1 cellular context compared by ENCODE assay signal in the genomic region with DNA sequence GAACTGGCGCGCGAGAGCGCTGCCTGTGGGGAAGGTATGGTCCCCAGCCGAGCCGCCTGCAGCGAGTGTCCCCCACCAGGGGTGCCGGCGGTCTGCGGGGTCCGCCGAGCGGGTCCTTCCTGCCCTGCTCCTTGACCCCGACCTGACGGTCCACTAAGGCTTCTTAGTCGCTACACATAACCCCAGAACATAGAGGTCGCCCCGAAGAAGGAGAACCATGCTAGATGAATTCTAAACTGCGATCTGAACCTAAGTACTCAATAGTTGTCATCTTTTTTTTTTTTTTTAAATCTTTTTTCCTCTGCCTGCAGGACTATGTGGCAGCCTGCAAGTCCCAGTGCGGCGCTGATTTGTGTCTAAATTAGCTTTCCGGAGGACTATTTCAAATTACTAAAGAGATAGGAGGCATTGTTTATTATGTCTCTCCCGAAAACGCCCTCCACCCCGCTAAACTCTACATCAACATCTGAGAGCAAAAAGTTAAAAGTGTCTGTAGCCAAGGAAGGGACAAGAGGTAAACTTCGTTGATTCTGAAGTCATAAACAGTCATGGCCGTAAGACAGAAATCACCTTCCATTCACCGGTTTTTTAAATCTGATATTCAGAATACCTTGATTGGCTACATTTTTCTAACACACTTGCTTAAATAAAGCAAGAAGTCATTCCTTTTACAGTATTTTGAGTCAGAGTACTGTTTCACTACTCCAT.
TF ChIP-seq lines count a peak whose summit lies in the region.

No MANE protein-coding gene starts in this region.

TF ChIP-seq in HepG2, 621 proteins besides CTCF, POLR2A, EP300 and RAD21 (continued from another document):
- TF ChIP-seq, protein P1, sequence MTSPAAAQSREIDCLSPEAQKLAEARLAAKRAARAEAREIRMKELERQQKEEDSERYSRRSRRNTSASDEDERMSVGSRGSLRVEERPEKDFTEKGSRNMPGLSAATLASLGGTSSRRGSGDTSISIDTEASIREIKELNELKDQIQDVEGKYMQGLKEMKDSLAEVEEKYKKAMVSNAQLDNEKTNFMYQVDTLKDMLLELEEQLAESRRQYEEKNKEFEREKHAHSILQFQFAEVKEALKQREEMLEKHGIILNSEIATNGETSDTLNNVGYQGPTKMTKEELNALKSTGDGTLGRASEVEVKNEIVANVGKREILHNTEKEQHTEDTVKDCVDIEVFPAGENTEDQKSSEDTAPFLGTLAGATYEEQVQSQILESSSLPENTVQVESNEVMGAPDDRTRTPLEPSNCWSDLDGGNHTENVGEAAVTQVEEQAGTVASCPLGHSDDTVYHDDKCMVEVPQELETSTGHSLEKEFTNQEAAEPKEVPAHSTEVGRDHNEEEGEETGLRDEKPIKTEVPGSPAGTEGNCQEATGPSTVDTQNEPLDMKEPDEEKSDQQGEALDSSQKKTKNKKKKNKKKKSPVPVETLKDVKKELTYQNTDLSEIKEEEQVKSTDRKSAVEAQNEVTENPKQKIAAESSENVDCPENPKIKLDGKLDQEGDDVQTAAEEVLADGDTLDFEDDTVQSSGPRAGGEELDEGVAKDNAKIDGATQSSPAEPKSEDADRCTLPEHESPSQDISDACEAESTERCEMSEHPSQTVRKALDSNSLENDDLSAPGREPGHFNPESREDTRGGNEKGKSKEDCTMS (CRISPR knock-in tag; conservative IDR thresholded peaks at IDR 0.05) = no peak
- no peak for TF ChIP-seq IRX3 (CRISPR knock-in tag; IDR thresholded peaks at IDR 0.05; ENCODE audit: borderline replicate concordance, low read depth)
- no peak for TF ChIP-seq ZNF350 (CRISPR knock-in tag; IDR thresholded peaks at IDR 0.05; ENCODE audit: borderline replicate concordance, low read depth)
- TF ChIP-seq HMGA1 (CRISPR knock-in tag; conservative IDR thresholded peaks at IDR 0.05) = no peak
- TF ChIP-seq, protein P2, sequence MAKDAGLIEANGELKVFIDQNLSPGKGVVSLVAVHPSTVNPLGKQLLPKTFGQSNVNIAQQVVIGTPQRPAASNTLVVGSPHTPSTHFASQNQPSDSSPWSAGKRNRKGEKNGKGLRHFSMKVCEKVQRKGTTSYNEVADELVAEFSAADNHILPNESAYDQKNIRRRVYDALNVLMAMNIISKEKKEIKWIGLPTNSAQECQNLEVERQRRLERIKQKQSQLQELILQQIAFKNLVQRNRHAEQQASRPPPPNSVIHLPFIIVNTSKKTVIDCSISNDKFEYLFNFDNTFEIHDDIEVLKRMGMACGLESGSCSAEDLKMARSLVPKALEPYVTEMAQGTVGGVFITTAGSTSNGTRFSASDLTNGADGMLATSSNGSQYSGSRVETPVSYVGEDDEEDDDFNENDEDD (CRISPR knock-in tag; IDR thresholded peaks at IDR 0.05; ENCODE audit: borderline replicate concordance) = no peak
- no peak for TF ChIP-seq ZZZ3 (CRISPR knock-in tag; IDR thresholded peaks at IDR 0.05; ENCODE audit: borderline replicate concordance)
- TF ChIP-seq MTF2 (CRISPR knock-in tag; IDR thresholded peaks at IDR 0.05; ENCODE audit: borderline replicate concordance) = peak; percentile 5; the same call in 1 of the 2 replicates
- TF ChIP-seq NBN (conservative IDR thresholded peaks at IDR 0.05) = no peak
- TF ChIP-seq, protein P3, sequence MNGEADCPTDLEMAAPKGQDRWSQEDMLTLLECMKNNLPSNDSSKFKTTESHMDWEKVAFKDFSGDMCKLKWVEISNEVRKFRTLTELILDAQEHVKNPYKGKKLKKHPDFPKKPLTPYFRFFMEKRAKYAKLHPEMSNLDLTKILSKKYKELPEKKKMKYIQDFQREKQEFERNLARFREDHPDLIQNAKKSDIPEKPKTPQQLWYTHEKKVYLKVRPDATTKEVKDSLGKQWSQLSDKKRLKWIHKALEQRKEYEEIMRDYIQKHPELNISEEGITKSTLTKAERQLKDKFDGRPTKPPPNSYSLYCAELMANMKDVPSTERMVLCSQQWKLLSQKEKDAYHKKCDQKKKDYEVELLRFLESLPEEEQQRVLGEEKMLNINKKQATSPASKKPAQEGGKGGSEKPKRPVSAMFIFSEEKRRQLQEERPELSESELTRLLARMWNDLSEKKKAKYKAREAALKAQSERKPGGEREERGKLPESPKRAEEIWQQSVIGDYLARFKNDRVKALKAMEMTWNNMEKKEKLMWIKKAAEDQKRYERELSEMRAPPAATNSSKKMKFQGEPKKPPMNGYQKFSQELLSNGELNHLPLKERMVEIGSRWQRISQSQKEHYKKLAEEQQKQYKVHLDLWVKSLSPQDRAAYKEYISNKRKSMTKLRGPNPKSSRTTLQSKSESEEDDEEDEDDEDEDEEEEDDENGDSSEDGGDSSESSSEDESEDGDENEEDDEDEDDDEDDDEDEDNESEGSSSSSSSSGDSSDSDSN (CRISPR knock-in tag; IDR thresholded peaks at IDR 0.05) = no peak; the same call in 1 of the 2 replicates
- peak; percentile 56; the same call in 1 of the 2 replicates for TF ChIP-seq GABPB1 (CRISPR knock-in tag; IDR thresholded peaks at IDR 0.05)
- TF ChIP-seq, protein P4, sequence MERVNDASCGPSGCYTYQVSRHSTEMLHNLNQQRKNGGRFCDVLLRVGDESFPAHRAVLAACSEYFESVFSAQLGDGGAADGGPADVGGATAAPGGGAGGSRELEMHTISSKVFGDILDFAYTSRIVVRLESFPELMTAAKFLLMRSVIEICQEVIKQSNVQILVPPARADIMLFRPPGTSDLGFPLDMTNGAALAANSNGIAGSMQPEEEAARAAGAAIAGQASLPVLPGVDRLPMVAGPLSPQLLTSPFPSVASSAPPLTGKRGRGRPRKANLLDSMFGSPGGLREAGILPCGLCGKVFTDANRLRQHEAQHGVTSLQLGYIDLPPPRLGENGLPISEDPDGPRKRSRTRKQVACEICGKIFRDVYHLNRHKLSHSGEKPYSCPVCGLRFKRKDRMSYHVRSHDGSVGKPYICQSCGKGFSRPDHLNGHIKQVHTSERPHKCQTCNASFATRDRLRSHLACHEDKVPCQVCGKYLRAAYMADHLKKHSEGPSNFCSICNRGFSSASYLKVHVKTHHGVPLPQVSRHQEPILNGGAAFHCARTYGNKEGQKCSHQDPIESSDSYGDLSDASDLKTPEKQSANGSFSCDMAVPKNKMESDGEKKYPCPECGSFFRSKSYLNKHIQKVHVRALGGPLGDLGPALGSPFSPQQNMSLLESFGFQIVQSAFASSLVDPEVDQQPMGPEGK (CRISPR knock-in tag; IDR thresholded peaks at IDR 0.05) = no peak
- TF ChIP-seq RFXANK (CRISPR knock-in tag; IDR thresholded peaks at IDR 0.05) = 0 out of 2 replicates have a peak, but pooled peaks have one; percentile 11
- TF ChIP-seq, protein P5, sequence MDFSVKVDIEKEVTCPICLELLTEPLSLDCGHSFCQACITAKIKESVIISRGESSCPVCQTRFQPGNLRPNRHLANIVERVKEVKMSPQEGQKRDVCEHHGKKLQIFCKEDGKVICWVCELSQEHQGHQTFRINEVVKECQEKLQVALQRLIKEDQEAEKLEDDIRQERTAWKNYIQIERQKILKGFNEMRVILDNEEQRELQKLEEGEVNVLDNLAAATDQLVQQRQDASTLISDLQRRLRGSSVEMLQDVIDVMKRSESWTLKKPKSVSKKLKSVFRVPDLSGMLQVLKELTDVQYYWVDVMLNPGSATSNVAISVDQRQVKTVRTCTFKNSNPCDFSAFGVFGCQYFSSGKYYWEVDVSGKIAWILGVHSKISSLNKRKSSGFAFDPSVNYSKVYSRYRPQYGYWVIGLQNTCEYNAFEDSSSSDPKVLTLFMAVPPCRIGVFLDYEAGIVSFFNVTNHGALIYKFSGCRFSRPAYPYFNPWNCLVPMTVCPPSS (IDR thresholded peaks at IDR 0.05) = no peak
- 0 out of 2 replicates have a peak, but pooled peaks have one; percentile 37 for TF ChIP-seq MEIS1 (CRISPR knock-in tag; IDR thresholded peaks at IDR 0.05; ENCODE audit: borderline replicate concordance)
- 0 out of 2 replicates have a peak, but pooled peaks have one; percentile 35 for TF ChIP-seq ZNF292 (CRISPR knock-in tag; IDR thresholded peaks at IDR 0.05; ENCODE audit: borderline replicate concordance, low read depth)
- TF ChIP-seq, protein P6, sequence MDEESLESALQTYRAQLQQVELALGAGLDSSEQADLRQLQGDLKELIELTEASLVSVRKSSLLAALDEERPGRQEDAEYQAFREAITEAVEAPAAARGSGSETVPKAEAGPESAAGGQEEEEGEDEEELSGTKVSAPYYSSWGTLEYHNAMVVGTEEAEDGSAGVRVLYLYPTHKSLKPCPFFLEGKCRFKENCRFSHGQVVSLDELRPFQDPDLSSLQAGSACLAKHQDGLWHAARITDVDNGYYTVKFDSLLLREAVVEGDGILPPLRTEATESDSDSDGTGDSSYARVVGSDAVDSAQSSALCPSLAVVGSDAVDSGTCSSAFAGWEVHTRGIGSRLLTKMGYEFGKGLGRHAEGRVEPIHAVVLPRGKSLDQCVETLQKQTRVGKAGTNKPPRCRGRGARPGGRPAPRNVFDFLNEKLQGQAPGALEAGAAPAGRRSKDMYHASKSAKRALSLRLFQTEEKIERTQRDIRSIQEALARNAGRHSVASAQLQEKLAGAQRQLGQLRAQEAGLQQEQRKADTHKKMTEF (CRISPR knock-in tag; IDR thresholded peaks at IDR 0.05) = 0 out of 2 replicates have a peak, but pooled peaks have one; percentile 21
